18 cellular contexts compared by ENCODE assay signal in the genomic region with DNA sequence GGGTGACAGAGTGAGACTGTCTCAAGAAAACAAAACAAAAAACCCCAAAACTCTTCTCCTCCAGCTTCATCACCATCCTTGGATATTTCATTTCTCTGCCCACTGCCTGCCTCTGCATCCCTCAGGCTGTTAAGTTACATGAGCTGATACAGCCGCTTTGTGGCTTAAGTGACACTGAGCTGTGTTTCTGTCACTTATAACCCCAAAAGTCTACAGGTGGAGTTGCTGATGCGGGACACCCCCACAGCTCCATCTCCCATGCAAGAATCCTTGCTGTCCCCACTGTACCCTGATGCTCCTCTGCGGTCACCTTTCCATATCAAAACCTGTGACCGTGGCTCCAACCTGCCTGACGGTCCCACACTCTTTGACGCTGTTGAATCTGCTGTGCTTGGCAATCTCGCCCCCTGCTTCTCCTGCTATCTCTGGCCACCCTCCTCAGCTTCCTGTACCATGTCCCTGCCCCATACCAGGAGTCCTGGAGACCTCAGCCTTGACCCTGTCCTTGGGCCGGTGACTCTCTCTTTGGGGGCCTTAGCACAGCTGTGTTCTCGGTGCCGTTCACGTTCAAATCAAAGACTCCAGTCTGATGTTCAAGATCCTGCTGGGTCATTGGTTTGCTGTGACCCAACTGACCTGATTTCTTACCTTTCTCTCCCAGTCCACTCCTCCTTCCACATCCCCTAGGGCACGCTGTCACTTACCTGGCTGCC. TPM values are rescaled to one million over a fixed set of nuclear protein-coding genes. Genes with fewer than 3 reads are reported as not detected.
DNase-seq lines count a peak whose midpoint lies in the region; ATAC-seq and TF ChIP-seq lines count a peak whose summit lies in the region.
"Had no signal": no experiment of that assay in that cellular context is flagged by ENCODE, and none has a peak within 500 bp of the region (broad histone marks: within the 10 kb centered on the region; RNA-seq: fewer than 3 reads in every experiment).

No MANE protein-coding gene starts in this region.

- H3K27me3 ChIP-seq in CD4-positive, CD25-positive, alpha-beta regulatory T cell (ENCODE audit: control insufficient read depth, insufficient read depth, low read length), result no peaks in the 10 kb centered on the region
- no peaks in the 10 kb centered on the region for H3K27me3 ChIP-seq in dorsolateral prefrontal cortex
- H3K27me3 ChIP-seq: esophagus squamous epithelium had no signal

- no peak for ATAC-seq in CD4-positive, CD25-positive, alpha-beta regulatory T cell (ENCODE audit: low read depth in 2 of 2)
- ATAC-seq in GM18870 (IDR thresholded peaks at IDR 0.05; ENCODE audit: unreplicated experiment) (peak; percentile 1), HG03520 (IDR thresholded peaks at IDR 0.05; ENCODE audit: unreplicated experiment) (peak; percentile 6)
- ATAC-seq: K562, psoas muscle had no signal

- H3K9me3 ChIP-seq in CD4-positive, CD25-positive, alpha-beta regulatory T cell (ENCODE audit: control insufficient read depth in 2 of 2, low read length in 2 of 2), result peaks cover 11 to 23% of the 10 kb centered on the region in 2 experiments

- DNase-seq in CD4-positive, CD25-positive, alpha-beta regulatory T cell, result no peak
- DNase-seq in ACHN (no peak), NCI-H146 treated with DMSO at 0.1 percent for 48 hours (lab: John Stamatoyannopoulos, UW; ENCODE audit: unreplicated experiment) (no peak), dorsolateral prefrontal cortex (no peak), HFFc6 (no peak)
- DNase-seq: AML-193; esophagus squamous epithelium; NCI-H1930; NK-92 treated with Interleukin-12 subunit alpha and Interleukin-12 subunit beta, amount 100 ng/mL, for 24 hours; psoas muscle; stimulated activated CD4-positive, alpha-beta T cell treated with anti-CD3 and anti-CD28 coated beads, Interleukin-1b, Interleukin-23, amount 100 ng/mL, for 48 hours had no signal

- H3K27ac Mint-ChIP-seq in CD4-positive, CD25-positive, alpha-beta regulatory T cell, result peak overlapping the region; percentile 77 to 90 (median 84)
- peak overlapping the region; percentile 20 for H3K27ac Mint-ChIP-seq in dendritic cell treated with granulocyte-macrophage colony-stimulating factor and Interleukin-4, amounts not matched to agents 40 ng/mL and 50 ng/mL, for 4 days
- H3K27ac Mint-ChIP-seq in HFFc6, result no peak overlapping the region

- peaks cover 18% of the 10 kb centered on the region for H3K4me1 ChIP-seq in CD4-positive, CD25-positive, alpha-beta regulatory T cell (ENCODE audit: control insufficient read depth, insufficient read depth, low read length, poor library complexity, severe bottlenecking)
- H3K4me1 ChIP-seq: esophagus squamous epithelium, psoas muscle had no signal

- TF ChIP-seq CTCF in dorsolateral prefrontal cortex (IDR thresholded peaks at IDR 0.05 in 54 of 56, conservative IDR thresholded peaks at IDR 0.05 in 2 of 56; ENCODE audit: low read depth in 1 of 56, partially characterized antibody in 56 of 56), result no peak
- no peak for TF ChIP-seq CTCF in HFFc6 (IDR thresholded peaks at IDR 0.05)

- no peak overlapping the region for H3K27ac ChIP-seq in CD4-positive, CD25-positive, alpha-beta regulatory T cell (ENCODE audit: insufficient read depth, low read length, poor library complexity, severe bottlenecking)
- no peak overlapping the region for H3K27ac ChIP-seq in dorsolateral prefrontal cortex
- H3K27ac ChIP-seq: esophagus squamous epithelium, psoas muscle, SK-N-MC had no signal

- H3K4me1 Mint-ChIP-seq in CD4-positive, CD25-positive, alpha-beta regulatory T cell, result peaks cover 16 to 29% (median 19%) of the 10 kb centered on the region in 4 donors
- peaks cover 50% of the 10 kb centered on the region for H3K4me1 Mint-ChIP-seq in dendritic cell treated with granulocyte-macrophage colony-stimulating factor and Interleukin-4, amounts not matched to agents 40 ng/mL and 50 ng/mL, for 4 days (ENCODE audit: low read depth)
- no peaks in the 10 kb centered on the region for H3K4me1 Mint-ChIP-seq in HFFc6 (ENCODE audit: low read depth)

- in situ Hi-C loops in ACHN (cut with HindIII; ENCODE audit: low pct_ligation_motif_present, low pct_unique_long_range_greater_than_20kb, low sequenced_read_pairs), result no loop called here

- H3K36me3 Mint-ChIP-seq in CD4-positive, CD25-positive, alpha-beta regulatory T cell, result peaks cover 54% of the 10 kb centered on the region
- peaks cover 66% of the 10 kb centered on the region for H3K36me3 Mint-ChIP-seq in dendritic cell treated with granulocyte-macrophage colony-stimulating factor and Interleukin-4, amounts not matched to agents 40 ng/mL and 50 ng/mL, for 4 days (ENCODE audit: low read depth)
- peaks cover 8% of the 10 kb centered on the region; the same call in 1 of the 2 replicates for H3K36me3 Mint-ChIP-seq in HFFc6 (ENCODE audit: low read depth)

- H3K4me3 Mint-ChIP-seq in CD4-positive, CD25-positive, alpha-beta regulatory T cell, result peak overlapping the region in 2 of 4 donors; percentile 42
- no peak overlapping the region for H3K4me3 Mint-ChIP-seq in dendritic cell treated with granulocyte-macrophage colony-stimulating factor and Interleukin-4, amounts not matched to agents 40 ng/mL and 50 ng/mL, for 4 days
- H3K4me3 Mint-ChIP-seq in HFFc6, result no peak overlapping the region

- peaks cover 2 to 19% (median 11%) of the 10 kb centered on the region in 7 donors for H3K9me3 Mint-ChIP-seq in CD4-positive, CD25-positive, alpha-beta regulatory T cell
- H3K9me3 Mint-ChIP-seq in dendritic cell treated with granulocyte-macrophage colony-stimulating factor and Interleukin-4, amounts not matched to agents 40 ng/mL and 50 ng/mL, for 4 days, result no peaks in the 10 kb centered on the region
- peaks cover 15% of the 10 kb centered on the region for H3K9me3 Mint-ChIP-seq in HFFc6

- H3K36me3 ChIP-seq in CD4-positive, CD25-positive, alpha-beta regulatory T cell (ENCODE audit: control insufficient read depth, insufficient read depth, low read length), result peaks cover 14% of the 10 kb centered on the region
- H3K36me3 ChIP-seq: esophagus squamous epithelium had no signal

- no peak overlapping the region for H3K4me3 ChIP-seq in CD4-positive, CD25-positive, alpha-beta regulatory T cell (ENCODE audit: low read depth, low read length)
- H3K4me3 ChIP-seq in dorsolateral prefrontal cortex, result no peak overlapping the region
- H3K4me3 ChIP-seq: esophagus squamous epithelium, K562, psoas muscle, SK-N-MC had no signal

- intact Hi-C loops in dendritic cell treated with granulocyte-macrophage colony-stimulating factor and Interleukin-4, amounts not matched to agents 40 ng/mL and 50 ng/mL, for 4 days (cut with micrococcal nuclease), result no loop called here
- intact Hi-C loops in dorsolateral prefrontal cortex (cut with DNase I), result no loop called here

- H3K27me3 Mint-ChIP-seq in CD4-positive, CD25-positive, alpha-beta regulatory T cell, result peaks cover 16% of the 10 kb centered on the region
- H3K27me3 Mint-ChIP-seq in dendritic cell treated with granulocyte-macrophage colony-stimulating factor and Interleukin-4, amounts not matched to agents 40 ng/mL and 50 ng/mL, for 4 days, result no peaks in the 10 kb centered on the region
- H3K27me3 Mint-ChIP-seq in HFFc6 (ENCODE audit: insufficient read depth), result peaks cover 39% of the 10 kb centered on the region
- H3K27me3 Mint-ChIP-seq: activated naive CD4-positive, alpha-beta T cell treated with anti-CD3 and anti-CD28 coated beads, Interleukin-2, amount 50 U/mL, for 24 hours had no signal

RNA-seq across cellular contexts. Expression of gene HVCN1, which starts 20.3 kb away (rescaled TPM):
- 6.1 TPM for total RNA-seq in CD4-positive, CD25-positive, alpha-beta regulatory T cell
- 10 to 100 TPM; 19.8 to 50.0 (median 34.8) TPM for polyA plus RNA-seq in CD4-positive, CD25-positive, alpha-beta regulatory T cell
- total RNA-seq in dorsolateral prefrontal cortex, result 10 to 100 TPM in 66 of 120 experiments, 1 to 10 TPM in 54; 3.9 to 31.3 (median 10.4) TPM
- under 1 TPM in 5 of 6 experiments, not detected in 1; 0.09 to 0.71 (median 0.33) TPM for total RNA-seq in HFFc6 (2021; fragmentation: NEBNext Ultra II Directional; extraction: Animal tissue kit (Norgen Biotek cat#: 25700))
- total RNA-seq: G401 had no signal

RNA-seq across cellular contexts. Expression of gene TCTN1, which starts 54.7 kb away (rescaled TPM):
- total RNA-seq in CD4-positive, CD25-positive, alpha-beta regulatory T cell, result 1.6 TPM
- 1 to 10 TPM; 2.7 to 5.8 (median 4.0) TPM for polyA plus RNA-seq in CD4-positive, CD25-positive, alpha-beta regulatory T cell
- 10 to 100 TPM; 26.4 to 77.4 (median 40.6) TPM for total RNA-seq in dorsolateral prefrontal cortex
- 10 to 100 TPM; 24.2 to 30.3 (median 25.6) TPM for total RNA-seq in HFFc6 (2021; fragmentation: NEBNext Ultra II Directional; extraction: Animal tissue kit (Norgen Biotek cat#: 25700))

Comparison
In these comparisons a context has a peak if more than half of its experiments do, and no peak if none do; other contexts are left out.
1. ATAC-seq: peak in GM18870 (single experiment) and HG03520 (single experiment); none in CD4-positive, CD25-positive, alpha-beta regulatory T cell (0 of 2).